In genomic region chr3:114706591-114707224, GRCh38 we compare ENCODE assay signal across 9 cellular contexts.
A peak's percentile ranks its signal among the peaks of the same experiment; 100 is the strongest.
DNase-seq lines count a peak whose midpoint lies in the region; ATAC-seq and TF ChIP-seq lines count a peak whose summit lies in the region.
"Had no signal": no experiment of that assay in that cellular context is flagged by ENCODE, and none has a peak within 500 bp of the region (broad histone marks: within the 10 kb centered on the region; RNA-seq: fewer than 3 reads in every experiment).

No MANE protein-coding gene starts in this region.

- ATAC-seq in GM18520 (IDR thresholded peaks at IDR 0.05; ENCODE audit: unreplicated experiment): peak; percentile 71
- peak; percentile 77 for ATAC-seq in HG03103 (IDR thresholded peaks at IDR 0.05; ENCODE audit: low read depth, unreplicated experiment)
- ATAC-seq in lower lobe of right lung: peak; percentile 55 to 92
- no peak for ATAC-seq in GM18907 (IDR thresholded peaks at IDR 0.05; ENCODE audit: unreplicated experiment)
- ATAC-seq: Panc1 had no signal

- TF ChIP-seq CTCF in lower lobe of right lung (IDR thresholded peaks at IDR 0.05): no peak
- no peak for TF ChIP-seq CTCF in ascending aorta (IDR thresholded peaks at IDR 0.05)

- H3K4me1 ChIP-seq in lower lobe of right lung: no peaks in the 10 kb centered on the region
- H3K4me1 ChIP-seq in ascending aorta: no peaks in the 10 kb centered on the region

- H3K36me3 ChIP-seq in lower lobe of right lung (no peaks in the 10 kb centered on the region), ascending aorta (no peaks in the 10 kb centered on the region)

- intact Hi-C loops in lower lobe of right lung (cut with DNase I) (no loop called here), ascending aorta (cut with DNase I) (no loop called here)

- no peaks in the 10 kb centered on the region for H3K9me3 ChIP-seq in lower lobe of right lung
- no peaks in the 10 kb centered on the region for H3K9me3 ChIP-seq in ascending aorta

- no peaks in the 10 kb centered on the region for H3K27me3 ChIP-seq in lower lobe of right lung (ENCODE audit: low read depth)
- H3K27me3 ChIP-seq in ascending aorta: no peaks in the 10 kb centered on the region

- H3K4me3 ChIP-seq in lower lobe of right lung (no peak overlapping the region), ascending aorta (no peak overlapping the region)

- DNase-seq in activated T-cell treated with anti-CD3 and anti-CD28 coated beads, Interleukin-2, amount 50 U/mL, for 48 hours: peak; percentile 23 to 48
- DNase-seq in lower lobe of right lung (no peak), ascending aorta (ENCODE audit: low spot score in 2 of 2) (no peak), NOMO-1 treated with dmso at 0.1 percent for 144 hours (lab: John Stamatoyannopoulos, UW; ENCODE audit: unreplicated experiment) (no peak), D341Med (ENCODE audit: low spot score) (no peak)

- no peak overlapping the region for H3K27ac ChIP-seq in lower lobe of right lung
- no peak overlapping the region for H3K27ac ChIP-seq in ascending aorta

Comparison
In these comparisons a context has a peak if more than half of its experiments do, and no peak if none do; other contexts are left out.
1. DNase-seq: peak in activated T-cell treated with anti-CD3 and anti-CD28 coated beads, Interleukin-2, amount 50 U/mL, for 48 hours (2 of 2); none in lower lobe of right lung (single experiment), ascending aorta (0 of 2), NOMO-1 treated with dmso at 0.1 percent for 144 hours (single experiment) and D341Med (single experiment).